In genomic region chr14:48584031-48584430, GRCh38 we compare ENCODE assay signal across 1 cellular context.
TF ChIP-seq lines count a peak whose summit lies in the region.

No MANE protein-coding gene starts in this region.

TF ChIP-seq in GM12878, 131 proteins besides CTCF, POLR2A, EP300 and RAD21 (continued from another document and continues in another):
- no peak for TF ChIP-seq BCLAF1 (IDR thresholded peaks at IDR 0.05)
- TF ChIP-seq FOXM1 (IDR thresholded peaks at IDR 0.05; ENCODE audit: low read depth, low read length) = no peak
- TF ChIP-seq MYC (IDR thresholded peaks at IDR 0.05; ENCODE audit: insufficient read depth, insufficient read length, insufficient replicate concordance, low read length, severe bottlenecking) = no peak
- TF ChIP-seq E2F8 (IDR thresholded peaks at IDR 0.05; ENCODE audit: low read depth, partially characterized antibody) = no peak
- no peak for TF ChIP-seq POLR2AphosphoS5 (IDR thresholded peaks at IDR 0.05; ENCODE audit: low read length)
- 0 out of 2 replicates have a peak, but pooled peaks have one; percentile 20 for TF ChIP-seq RUNX3 (IDR thresholded peaks at IDR 0.05; ENCODE audit: low read length)
- TF ChIP-seq E2F4 (IDR thresholded peaks at IDR 0.05; ENCODE audit: low read depth, low read length) = no peak
- TF ChIP-seq TCF12 (IDR thresholded peaks at IDR 0.05; ENCODE audit: low read depth, low read length) = peak; percentile 47; the same call in 1 of the 2 replicates
- no peak for TF ChIP-seq MLLT1 (IDR thresholded peaks at IDR 0.05)
- TF ChIP-seq PRDM15 (CRISPR knock-in tag; IDR thresholded peaks at IDR 0.05) = no peak
- TF ChIP-seq SPI1 (IDR thresholded peaks at IDR 0.05; ENCODE audit: borderline replicate concordance, insufficient read depth, low read depth, low read length) = no peak
- TF ChIP-seq ASH2L (IDR thresholded peaks at IDR 0.05; ENCODE audit: borderline replicate concordance, low read depth) = no peak
- no peak for TF ChIP-seq PML (IDR thresholded peaks at IDR 0.05; ENCODE audit: low read length)
- no peak for TF ChIP-seq ZNF274 (IDR thresholded peaks at IDR 0.05; ENCODE audit: insufficient read depth, insufficient read length)
- TF ChIP-seq ZNF207 (IDR thresholded peaks at IDR 0.05; ENCODE audit: borderline replicate concordance) = no peak
- no peak for TF ChIP-seq TAF1 (IDR thresholded peaks at IDR 0.05; ENCODE audit: borderline replicate concordance, low read depth, low read length)
- TF ChIP-seq GATAD2B (conservative IDR thresholded peaks at IDR 0.05; ENCODE audit: low read depth) = no peak
- no peak for TF ChIP-seq EGR1 (IDR thresholded peaks at IDR 0.05; ENCODE audit: borderline replicate concordance in 1 of 2, low read depth in 2 of 2, low read length in 2 of 2)
- no peak for TF ChIP-seq PAX5 (IDR thresholded peaks at IDR 0.05; ENCODE audit: borderline replicate concordance, low read depth, low read length)
- TF ChIP-seq MEF2B (IDR thresholded peaks at IDR 0.05; ENCODE audit: partially characterized antibody, poor library complexity, severe bottlenecking) = no peak
- no peak for TF ChIP-seq USF2 (IDR thresholded peaks at IDR 0.05; ENCODE audit: borderline replicate concordance, low read depth, low read length)
- no peak for TF ChIP-seq FOXK2 (IDR thresholded peaks at IDR 0.05)
- TF ChIP-seq CREB1 (IDR thresholded peaks at IDR 0.05; ENCODE audit: low read depth) = no peak
- no peak for TF ChIP-seq TCF3 (IDR thresholded peaks at IDR 0.05; ENCODE audit: borderline replicate concordance, insufficient read depth, low read depth, low read length)
- no peak for TF ChIP-seq TCF7 (IDR thresholded peaks at IDR 0.05; ENCODE audit: borderline replicate concordance)
- no peak for TF ChIP-seq BCL3 (IDR thresholded peaks at IDR 0.05; ENCODE audit: borderline replicate concordance, insufficient read depth, low read depth, low read length, poor library complexity, severe bottlenecking)
- no peak for TF ChIP-seq CHD2 (IDR thresholded peaks at IDR 0.05; ENCODE audit: borderline replicate concordance, low read depth, low read length)
- no peak for TF ChIP-seq BACH1 (IDR thresholded peaks at IDR 0.05; ENCODE audit: borderline replicate concordance)
- TF ChIP-seq PBX3 (IDR thresholded peaks at IDR 0.05; ENCODE audit: insufficient replicate concordance, low read depth, low read length) = no peak
- no peak for TF ChIP-seq IRF5 (IDR thresholded peaks at IDR 0.05; ENCODE audit: borderline replicate concordance)
- TF ChIP-seq FOS (IDR thresholded peaks at IDR 0.05; ENCODE audit: borderline replicate concordance, extremely low read depth, insufficient read length) = no peak
- no peak for TF ChIP-seq ZSCAN29 (IDR thresholded peaks at IDR 0.05)
- TF ChIP-seq JUNB (IDR thresholded peaks at IDR 0.05) = no peak
- no peak for TF ChIP-seq SIX5 (IDR thresholded peaks at IDR 0.05; ENCODE audit: low read depth, low read length, severe bottlenecking)
- peak; percentile 55; the same call in 1 of the 2 replicates for TF ChIP-seq IKZF1 (conservative IDR thresholded peaks at IDR 0.05)
- no peak for TF ChIP-seq SMARCA5 (IDR thresholded peaks at IDR 0.05)
- TF ChIP-seq MTA3 (IDR thresholded peaks at IDR 0.05; ENCODE audit: borderline replicate concordance, low read length) = no peak
- no peak for TF ChIP-seq CBX3 (IDR thresholded peaks at IDR 0.05; ENCODE audit: borderline replicate concordance, low read depth)
- TF ChIP-seq CREM (IDR thresholded peaks at IDR 0.05; ENCODE audit: low read depth) = no peak
